ENCODE assay signal across 12 cellular contexts in the genomic region with DNA sequence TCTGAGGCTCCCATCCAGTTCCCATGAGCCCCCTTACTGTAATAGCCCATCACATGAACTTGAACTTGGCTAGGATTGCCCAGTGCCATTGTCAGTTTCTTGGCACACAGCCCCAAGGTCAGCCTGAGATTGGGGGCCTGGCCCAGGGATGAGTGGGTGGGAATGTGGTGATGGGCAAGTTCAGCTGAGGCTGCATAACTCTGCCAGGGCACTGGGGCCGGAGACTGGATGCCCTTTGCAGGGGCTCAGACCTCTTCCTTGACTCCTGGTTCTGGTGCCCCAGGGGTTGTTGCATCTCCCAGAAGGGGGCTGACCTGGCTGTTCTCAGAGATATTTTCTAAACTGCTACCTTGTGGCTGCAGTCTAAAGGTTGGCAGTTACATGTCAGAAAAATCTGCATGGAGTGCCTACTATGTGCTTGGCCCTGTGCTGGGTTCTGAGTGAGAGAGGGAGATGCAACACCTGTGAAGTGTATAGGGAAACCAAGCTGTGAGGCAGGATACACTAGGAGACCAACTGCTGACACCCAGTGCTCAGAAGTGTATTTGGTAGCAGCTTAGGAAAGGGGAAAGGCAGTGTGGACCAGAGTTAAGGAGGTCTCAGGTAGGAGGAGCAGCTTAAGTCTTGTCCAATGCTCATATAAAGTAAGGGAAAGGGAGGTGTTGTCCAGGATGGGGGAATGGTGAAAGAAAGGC.
"Had no signal": no experiment of that assay in that cellular context is flagged by ENCODE, and none has a peak within 500 bp of the region (broad histone marks: within the 10 kb centered on the region; RNA-seq: fewer than 3 reads in every experiment).

No MANE protein-coding gene starts in this region.

- DNase-seq: activated CD4-positive, alpha-beta T cell treated with anti-CD3 and anti-CD28 coated beads, Interleukin-2, amount 50 U/mL, for 4 hours; activated CD8-positive, alpha-beta memory T cell treated with anti-CD3 and anti-CD28 coated beads, Interleukin-2, amount 50 U/mL, for 4 hours; activated gamma-delta T cell treated with Interleukin-2 at 50 U/mL for 16 hours; activated naive CD8-positive, alpha-beta T cell treated with anti-CD3 and anti-CD28 coated beads, Interleukin-2, amount 10 ng/mL, durations not matched to agents 7 days and 5 days; activated T-cell treated with anti-CD3 and anti-CD28 coated beads, Interleukin-2, amount 50 U/mL, for 72 hours; aorta; naive B cell; posterior cingulate gyrus; small intestine; upper lobe of left lung had no signal

- H3K4me1 ChIP-seq: gastroesophageal sphincter had no signal

- H3K36me3 ChIP-seq: gastroesophageal sphincter, upper lobe of left lung had no signal

- H3K27ac ChIP-seq: gastroesophageal sphincter, upper lobe of left lung had no signal

- H3K9me3 ChIP-seq: gastroesophageal sphincter, upper lobe of left lung had no signal

- H3K27me3 ChIP-seq: gastroesophageal sphincter, upper lobe of left lung had no signal

- H3K4me3 ChIP-seq: gastroesophageal sphincter, upper lobe of left lung had no signal

- ATAC-seq: gastroesophageal sphincter had no signal

- FAIRE-seq: endothelial cell of umbilical vein, small intestine had no signal
